ENCODE assay signal across 1 cellular context in the genomic region with DNA sequence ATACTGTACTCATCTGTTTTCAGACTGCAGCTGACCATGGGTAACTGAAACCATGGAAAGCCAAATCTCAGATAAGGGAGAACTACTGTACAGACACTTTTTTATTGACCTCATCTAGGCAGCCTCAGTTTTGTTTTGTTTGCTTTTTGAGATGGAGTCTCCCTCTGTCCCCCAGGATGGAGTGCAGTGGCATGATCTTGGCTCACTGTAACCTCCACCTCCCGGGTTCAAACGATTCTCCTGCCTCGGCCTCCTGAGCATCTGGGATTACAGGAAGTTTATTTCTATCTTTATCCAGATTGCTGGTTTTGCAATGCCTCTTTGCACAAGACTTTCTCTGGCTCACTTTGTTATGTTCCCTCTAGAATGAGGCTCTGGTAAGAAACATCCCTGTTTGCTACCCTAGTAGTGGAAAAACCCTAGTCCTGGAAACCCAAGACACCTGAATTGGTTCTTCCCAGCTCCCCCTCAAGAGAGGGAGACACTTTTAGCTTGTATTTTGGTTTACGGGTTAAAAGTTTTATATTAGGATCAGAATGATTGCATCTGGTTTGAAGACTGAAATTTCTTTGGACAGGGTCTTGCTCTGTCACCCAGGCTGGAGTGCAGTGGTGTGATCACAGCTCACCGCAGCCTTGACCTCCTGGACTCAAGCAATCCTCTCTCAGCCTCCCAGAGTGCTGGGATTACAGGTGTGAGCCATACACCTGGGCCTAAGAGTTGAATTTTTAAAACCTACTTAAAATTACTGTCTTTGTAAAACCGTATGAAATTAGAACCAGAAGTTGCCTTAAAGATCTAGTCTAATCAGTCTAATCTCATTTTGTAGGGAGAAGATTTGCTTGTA.
TF ChIP-seq lines count a peak whose summit lies in the region.

No MANE protein-coding gene starts in this region.

TF ChIP-seq in HepG2, 621 proteins besides CTCF, POLR2A, EP300 and RAD21 (continues in another document):
- TF ChIP-seq, protein P1, sequence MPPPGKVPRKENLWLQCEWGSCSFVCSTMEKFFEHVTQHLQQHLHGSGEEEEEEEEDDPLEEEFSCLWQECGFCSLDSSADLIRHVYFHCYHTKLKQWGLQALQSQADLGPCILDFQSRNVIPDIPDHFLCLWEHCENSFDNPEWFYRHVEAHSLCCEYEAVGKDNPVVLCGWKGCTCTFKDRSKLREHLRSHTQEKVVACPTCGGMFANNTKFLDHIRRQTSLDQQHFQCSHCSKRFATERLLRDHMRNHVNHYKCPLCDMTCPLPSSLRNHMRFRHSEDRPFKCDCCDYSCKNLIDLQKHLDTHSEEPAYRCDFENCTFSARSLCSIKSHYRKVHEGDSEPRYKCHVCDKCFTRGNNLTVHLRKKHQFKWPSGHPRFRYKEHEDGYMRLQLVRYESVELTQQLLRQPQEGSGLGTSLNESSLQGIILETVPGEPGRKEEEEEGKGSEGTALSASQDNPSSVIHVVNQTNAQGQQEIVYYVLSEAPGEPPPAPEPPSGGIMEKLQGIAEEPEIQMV (CRISPR knock-in tag; IDR thresholded peaks at IDR 0.05; ENCODE audit: low read depth): no peak
- TF ChIP-seq TERF1 (CRISPR knock-in tag; IDR thresholded peaks at IDR 0.05) (no peak), TARDBP (CRISPR knock-in tag; IDR thresholded peaks at IDR 0.05) (no peak), POLR2AphosphoS2 (IDR thresholded peaks at IDR 0.05; ENCODE audit: low read depth, low read length) (peak; percentile 35; the same call in 1 of the 2 replicates), HNF4G (IDR thresholded peaks at IDR 0.05; ENCODE audit: borderline replicate concordance, low read depth, low read length) (0 out of 2 replicates have a peak, but pooled peaks have one; percentile 15), HNF4G (CRISPR knock-in tag; IDR thresholded peaks at IDR 0.05; ENCODE audit: borderline replicate concordance, low read depth) (no peak), ZNF510 (CRISPR knock-in tag; IDR thresholded peaks at IDR 0.05; ENCODE audit: low read depth) (no peak), MAFK (conservative IDR thresholded peaks at IDR 0.05 in 1 of 2, IDR thresholded peaks at IDR 0.05 in 1 of 2; ENCODE audit: low read length in 2 of 2) (no peak), PAF1 (CRISPR knock-in tag; IDR thresholded peaks at IDR 0.05) (peak; percentile 28; the same call in 1 of the 2 replicates), ATM (IDR thresholded peaks at IDR 0.05; ENCODE audit: borderline replicate concordance) (no peak), CBX1 (IDR thresholded peaks at IDR 0.05; ENCODE audit: low read depth) (no peak), KDM5A (IDR thresholded peaks at IDR 0.05; ENCODE audit: borderline replicate concordance, low read length) (no peak), ZNF556 (CRISPR knock-in tag; IDR thresholded peaks at IDR 0.05; ENCODE audit: borderline replicate concordance) (no peak), GPBP1L1 (CRISPR knock-in tag; IDR thresholded peaks at IDR 0.05) (no peak), DNMT1 (CRISPR knock-in tag; IDR thresholded peaks at IDR 0.05) (no peak), JARID2 (CRISPR knock-in tag; IDR thresholded peaks at IDR 0.05; ENCODE audit: insufficient replicate concordance) (no peak), NR2F6 (IDR thresholded peaks at IDR 0.05) (peak; percentile 14; the same call in 1 of the 2 replicates), NR2F6 (CRISPR knock-in tag; IDR thresholded peaks at IDR 0.05) (peak; percentile 53; the same call in 1 of the 2 replicates), ZNF18 (CRISPR knock-in tag; IDR thresholded peaks at IDR 0.05; ENCODE audit: insufficient replicate concordance) (peak; percentile 95), ZSCAN21 (CRISPR knock-in tag; IDR thresholded peaks at IDR 0.05; ENCODE audit: borderline replicate concordance) (no peak), ZNF564 (CRISPR knock-in tag; IDR thresholded peaks at IDR 0.05) (no peak), TSC22D2 (CRISPR knock-in tag; IDR thresholded peaks at IDR 0.05; ENCODE audit: borderline replicate concordance) (no peak), ZNF770 (CRISPR knock-in tag; IDR thresholded peaks at IDR 0.05) (peak; percentile 78)
- TF ChIP-seq, protein P2, sequence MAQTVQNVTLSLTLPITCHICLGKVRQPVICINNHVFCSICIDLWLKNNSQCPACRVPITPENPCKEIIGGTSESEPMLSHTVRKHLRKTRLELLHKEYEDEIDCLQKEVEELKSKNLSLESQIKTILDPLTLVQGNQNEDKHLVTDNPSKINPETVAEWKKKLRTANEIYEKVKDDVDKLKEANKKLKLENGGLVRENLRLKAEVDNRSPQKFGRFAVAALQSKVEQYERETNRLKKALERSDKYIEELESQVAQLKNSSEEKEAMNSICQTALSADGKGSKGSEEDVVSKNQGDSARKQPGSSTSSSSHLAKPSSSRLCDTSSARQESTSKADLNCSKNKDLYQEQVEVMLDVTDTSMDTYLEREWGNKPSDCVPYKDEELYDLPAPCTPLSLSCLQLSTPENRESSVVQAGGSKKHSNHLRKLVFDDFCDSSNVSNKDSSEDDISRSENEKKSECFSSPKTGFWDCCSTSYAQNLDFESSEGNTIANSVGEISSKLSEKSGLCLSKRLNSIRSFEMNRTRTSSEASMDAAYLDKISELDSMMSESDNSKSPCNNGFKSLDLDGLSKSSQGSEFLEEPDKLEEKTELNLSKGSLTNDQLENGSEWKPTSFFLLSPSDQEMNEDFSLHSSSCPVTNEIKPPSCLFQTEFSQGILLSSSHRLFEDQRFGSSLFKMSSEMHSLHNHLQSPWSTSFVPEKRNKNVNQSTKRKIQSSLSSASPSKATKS (CRISPR knock-in tag; IDR thresholded peaks at IDR 0.05): no peak
- TF ChIP-seq, protein P3, sequence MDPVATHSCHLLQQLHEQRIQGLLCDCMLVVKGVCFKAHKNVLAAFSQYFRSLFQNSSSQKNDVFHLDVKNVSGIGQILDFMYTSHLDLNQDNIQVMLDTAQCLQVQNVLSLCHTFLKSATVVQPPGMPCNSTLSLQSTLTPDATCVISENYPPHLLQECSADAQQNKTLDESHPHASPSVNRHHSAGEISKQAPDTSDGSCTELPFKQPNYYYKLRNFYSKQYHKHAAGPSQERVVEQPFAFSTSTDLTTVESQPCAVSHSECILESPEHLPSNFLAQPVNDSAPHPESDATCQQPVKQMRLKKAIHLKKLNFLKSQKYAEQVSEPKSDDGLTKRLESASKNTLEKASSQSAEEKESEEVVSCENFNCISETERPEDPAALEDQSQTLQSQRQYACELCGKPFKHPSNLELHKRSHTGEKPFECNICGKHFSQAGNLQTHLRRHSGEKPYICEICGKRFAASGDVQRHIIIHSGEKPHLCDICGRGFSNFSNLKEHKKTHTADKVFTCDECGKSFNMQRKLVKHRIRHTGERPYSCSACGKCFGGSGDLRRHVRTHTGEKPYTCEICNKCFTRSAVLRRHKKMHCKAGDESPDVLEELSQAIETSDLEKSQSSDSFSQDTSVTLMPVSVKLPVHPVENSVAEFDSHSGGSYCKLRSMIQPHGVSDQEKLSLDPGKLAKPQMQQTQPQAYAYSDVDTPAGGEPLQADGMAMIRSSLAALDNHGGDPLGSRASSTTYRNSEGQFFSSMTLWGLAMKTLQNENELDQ (CRISPR knock-in tag; IDR thresholded peaks at IDR 0.05; ENCODE audit: borderline replicate concordance): no peak
- TF ChIP-seq, protein P4, sequence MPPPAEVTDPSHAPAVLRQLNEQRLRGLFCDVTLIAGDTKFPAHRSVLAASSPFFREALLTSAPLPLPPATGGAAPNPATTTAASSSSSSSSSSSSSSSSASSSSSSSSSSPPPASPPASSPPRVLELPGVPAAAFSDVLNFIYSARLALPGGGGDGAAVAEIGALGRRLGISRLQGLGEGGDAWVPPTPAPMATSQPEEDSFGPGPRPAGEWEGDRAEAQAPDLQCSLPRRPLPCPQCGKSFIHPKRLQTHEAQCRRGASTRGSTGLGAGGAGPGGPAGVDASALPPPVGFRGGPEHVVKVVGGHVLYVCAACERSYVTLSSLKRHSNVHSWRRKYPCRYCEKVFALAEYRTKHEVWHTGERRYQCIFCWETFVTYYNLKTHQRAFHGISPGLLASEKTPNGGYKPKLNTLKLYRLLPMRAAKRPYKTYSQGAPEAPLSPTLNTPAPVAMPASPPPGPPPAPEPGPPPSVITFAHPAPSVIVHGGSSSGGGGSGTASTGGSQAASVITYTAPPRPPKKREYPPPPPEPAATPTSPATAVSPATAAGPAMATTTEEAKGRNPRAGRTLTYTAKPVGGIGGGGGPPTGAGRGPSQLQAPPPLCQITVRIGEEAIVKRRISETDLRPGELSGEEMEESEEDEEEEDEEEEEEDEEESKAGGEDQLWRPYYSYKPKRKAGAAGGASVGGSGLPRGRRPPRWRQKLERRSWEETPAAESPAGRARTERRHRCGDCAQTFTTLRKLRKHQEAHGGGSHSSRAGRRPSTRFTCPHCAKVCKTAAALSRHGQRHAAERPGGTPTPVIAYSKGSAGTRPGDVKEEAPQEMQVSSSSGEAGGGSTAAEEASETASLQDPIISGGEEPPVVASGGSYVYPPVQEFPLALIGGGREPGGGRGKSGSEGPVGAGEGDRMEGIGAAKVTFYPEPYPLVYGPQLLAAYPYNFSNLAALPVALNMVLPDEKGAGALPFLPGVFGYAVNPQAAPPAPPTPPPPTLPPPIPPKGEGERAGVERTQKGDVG (CRISPR knock-in tag; IDR thresholded peaks at IDR 0.05; ENCODE audit: borderline replicate concordance): no peak
- TF ChIP-seq, protein P5, sequence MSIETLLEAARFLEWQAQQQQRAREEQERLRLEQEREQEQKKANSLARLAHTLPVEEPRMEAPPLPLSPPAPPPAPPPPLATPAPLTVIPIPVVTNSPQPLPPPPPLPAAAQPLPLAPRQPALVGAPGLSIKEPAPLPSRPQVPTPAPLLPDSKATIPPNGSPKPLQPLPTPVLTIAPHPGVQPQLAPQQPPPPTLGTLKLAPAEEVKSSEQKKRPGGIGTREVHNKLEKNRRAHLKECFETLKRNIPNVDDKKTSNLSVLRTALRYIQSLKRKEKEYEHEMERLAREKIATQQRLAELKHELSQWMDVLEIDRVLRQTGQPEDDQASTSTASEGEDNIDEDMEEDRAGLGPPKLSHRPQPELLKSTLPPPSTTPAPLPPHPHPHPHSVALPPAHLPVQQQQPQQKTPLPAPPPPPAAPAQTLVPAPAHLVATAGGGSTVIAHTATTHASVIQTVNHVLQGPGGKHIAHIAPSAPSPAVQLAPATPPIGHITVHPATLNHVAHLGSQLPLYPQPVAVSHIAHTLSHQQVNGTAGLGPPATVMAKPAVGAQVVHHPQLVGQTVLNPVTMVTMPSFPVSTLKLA (IDR thresholded peaks at IDR 0.05): no peak
- TF ChIP-seq, protein P6, sequence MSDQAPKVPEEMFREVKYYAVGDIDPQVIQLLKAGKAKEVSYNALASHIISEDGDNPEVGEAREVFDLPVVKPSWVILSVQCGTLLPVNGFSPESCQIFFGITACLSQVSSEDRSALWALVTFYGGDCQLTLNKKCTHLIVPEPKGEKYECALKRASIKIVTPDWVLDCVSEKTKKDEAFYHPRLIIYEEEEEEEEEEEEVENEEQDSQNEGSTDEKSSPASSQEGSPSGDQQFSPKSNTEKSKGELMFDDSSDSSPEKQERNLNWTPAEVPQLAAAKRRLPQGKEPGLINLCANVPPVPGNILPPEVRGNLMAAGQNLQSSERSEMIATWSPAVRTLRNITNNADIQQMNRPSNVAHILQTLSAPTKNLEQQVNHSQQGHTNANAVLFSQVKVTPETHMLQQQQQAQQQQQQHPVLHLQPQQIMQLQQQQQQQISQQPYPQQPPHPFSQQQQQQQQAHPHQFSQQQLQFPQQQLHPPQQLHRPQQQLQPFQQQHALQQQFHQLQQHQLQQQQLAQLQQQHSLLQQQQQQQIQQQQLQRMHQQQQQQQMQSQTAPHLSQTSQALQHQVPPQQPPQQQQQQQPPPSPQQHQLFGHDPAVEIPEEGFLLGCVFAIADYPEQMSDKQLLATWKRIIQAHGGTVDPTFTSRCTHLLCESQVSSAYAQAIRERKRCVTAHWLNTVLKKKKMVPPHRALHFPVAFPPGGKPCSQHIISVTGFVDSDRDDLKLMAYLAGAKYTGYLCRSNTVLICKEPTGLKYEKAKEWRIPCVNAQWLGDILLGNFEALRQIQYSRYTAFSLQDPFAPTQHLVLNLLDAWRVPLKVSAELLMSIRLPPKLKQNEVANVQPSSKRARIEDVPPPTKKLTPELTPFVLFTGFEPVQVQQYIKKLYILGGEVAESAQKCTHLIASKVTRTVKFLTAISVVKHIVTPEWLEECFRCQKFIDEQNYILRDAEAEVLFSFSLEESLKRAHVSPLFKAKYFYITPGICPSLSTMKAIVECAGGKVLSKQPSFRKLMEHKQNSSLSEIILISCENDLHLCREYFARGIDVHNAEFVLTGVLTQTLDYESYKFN (CRISPR knock-in tag; conservative IDR thresholded peaks at IDR 0.05): peak; percentile 17; the same call in 1 of the 2 replicates
